ENCODE assay signal across 8 cellular contexts in the genomic region with DNA sequence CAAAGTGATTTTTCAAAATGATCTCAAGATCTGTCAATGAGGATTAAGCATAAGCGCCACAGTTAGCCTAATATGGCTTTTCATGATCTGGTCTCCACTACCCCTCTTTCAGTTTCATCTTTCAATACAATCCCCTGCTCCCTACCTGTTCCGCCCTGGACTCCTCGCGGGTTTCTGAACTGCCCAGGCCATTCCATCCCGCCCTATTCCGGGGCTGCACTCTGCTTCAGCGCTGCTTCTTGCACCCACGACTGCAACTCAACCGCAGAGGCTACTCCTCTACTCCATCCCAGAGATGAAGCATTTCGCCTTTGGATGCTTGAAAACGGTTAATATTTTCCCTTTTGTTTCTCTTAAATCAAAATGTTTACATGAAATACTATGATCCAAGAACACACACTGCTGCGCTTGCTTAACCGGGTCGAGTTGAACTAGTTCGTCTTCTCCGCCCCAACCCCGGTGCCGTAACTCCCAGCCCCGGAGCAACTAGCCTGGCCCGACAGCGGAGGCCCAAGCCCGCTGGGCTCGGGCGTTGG.
DNase-seq lines count a peak whose midpoint lies in the region; ATAC-seq lines count a peak whose summit lies in the region.

No MANE protein-coding gene starts in this region.

- no peaks in the 10 kb centered on the region for H3K9me3 ChIP-seq in effector memory CD4-positive, alpha-beta T cell (ENCODE audit: control insufficient read depth, low read length)
- no peaks in the 10 kb centered on the region for H3K9me3 ChIP-seq in muscle layer of colon (ENCODE audit: low read length)

- H3K9ac ChIP-seq in muscle layer of colon (ENCODE audit: low read length) = peak overlapping the region; percentile 59

- peak; percentile 15 for ATAC-seq in GM18517 (IDR thresholded peaks at IDR 0.05; ENCODE audit: unreplicated experiment)
- ATAC-seq in HG03354 (IDR thresholded peaks at IDR 0.05; ENCODE audit: poor library complexity, severe bottlenecking, unreplicated experiment) = peak; percentile 27

- DNase-seq in AG20443 (ENCODE audit: low spot score) (peak; percentile 43), RKO (ENCODE audit: low spot score) (peak; percentile 34), middle frontal gyrus (ENCODE audit: extremely low spot score, low spot score) (no peak), NCI-H187 (lab: John Stamatoyannopoulos, UW) (no peak)
- no peak for DNase-seq in effector memory CD4-positive, alpha-beta T cell

- no peaks in the 10 kb centered on the region for H3K27me3 ChIP-seq in effector memory CD4-positive, alpha-beta T cell (replicated peaks; ENCODE audit: control insufficient read depth, insufficient read depth, low read length, poor library complexity, severe bottlenecking)
- no peaks in the 10 kb centered on the region for H3K27me3 ChIP-seq in muscle layer of colon (ENCODE audit: control insufficient read depth in 1 of 2, insufficient read depth in 2 of 2, low read length in 2 of 2)

- H3K4me3 ChIP-seq in effector memory CD4-positive, alpha-beta T cell (ENCODE audit: insufficient read depth, low read depth, low read length, poor library complexity, severe bottlenecking) = peak overlapping the region; percentile 67
- H3K4me3 ChIP-seq in muscle layer of colon (ENCODE audit: low read depth in 1 of 2, low read length in 2 of 2) = peak overlapping the region; percentile 67 to 80

- peak overlapping the region; percentile 85 for H3K27ac ChIP-seq in effector memory CD4-positive, alpha-beta T cell (ENCODE audit: insufficient read depth, low read length, poor library complexity, severe bottlenecking)
- peak overlapping the region; percentile 94 for H3K27ac ChIP-seq in muscle layer of colon (ENCODE audit: low read depth, low read length)

- H3K36me3 ChIP-seq in effector memory CD4-positive, alpha-beta T cell (ENCODE audit: control insufficient read depth, insufficient read depth, low read length) = no peaks in the 10 kb centered on the region
- peaks cover 6% of the 10 kb centered on the region for H3K36me3 ChIP-seq in muscle layer of colon (ENCODE audit: insufficient read depth, low read length)

- peaks cover 37% of the 10 kb centered on the region for H3K4me1 ChIP-seq in effector memory CD4-positive, alpha-beta T cell (ENCODE audit: control insufficient read depth, insufficient read depth, low read length, poor library complexity, severe bottlenecking)
- peaks cover 39% of the 10 kb centered on the region for H3K4me1 ChIP-seq in muscle layer of colon (ENCODE audit: insufficient read depth, low read length)

Comparison
In these comparisons a context has a peak if more than half of its experiments do, and no peak if none do; other contexts are left out.
1. DNase-seq: peak in AG20443 (single experiment) and RKO (single experiment); none in effector memory CD4-positive, alpha-beta T cell (0 of 3), middle frontal gyrus (single experiment) and NCI-H187 (0 of 2).